In genomic region chr16:56623637-56624036, GRCh38 we compare ENCODE assay signal across 9 cellular contexts. TPM values are rescaled to one million over a fixed set of nuclear protein-coding genes. Genes with fewer than 3 reads are reported as not detected.
"Had no signal": no experiment of that assay in that cellular context is flagged by ENCODE, and none has a peak within 500 bp of the region (broad histone marks: within the 10 kb centered on the region; RNA-seq: fewer than 3 reads in every experiment).

No MANE protein-coding gene starts in this region.

- H3K9me3 ChIP-seq: HAP-1 had no signal

- H2AFZ ChIP-seq: GM23248 had no signal

- H3K4me3 ChIP-seq: GM23248, HAP-1 had no signal

- DNase-seq: GM23248, GOT3, H7, HFFc6, IMR-90 had no signal

- ATAC-seq: HCT116 had no signal

- H3K36me3 ChIP-seq: HAP-1 had no signal

- H3K9ac ChIP-seq: GM23248 had no signal

- H3K27ac ChIP-seq: GM23248 had no signal

RNA-seq across cellular contexts. Expression of gene MT1E, which starts 1.9 kb away (rescaled TPM):
- total RNA-seq: H4 had no signal

RNA-seq across cellular contexts. Expression of gene MT1M, which starts 8.8 kb away (rescaled TPM):
- total RNA-seq: H4, HT-29, IMR-90 had no signal

RNA-seq across cellular contexts. Expression of gene MT1A, which starts 14.8 kb away (rescaled TPM):
- total RNA-seq: GM23248, H4, IMR-90 had no signal

RNA-seq across cellular contexts. Expression of gene MT1B, which starts 28.0 kb away (rescaled TPM):
- total RNA-seq: GM23248, H4, H7, HFFc6, HT-29, IMR-90 had no signal
- polyA plus RNA-seq: GM23248, IMR-90 had no signal
